In the genomic region with DNA sequence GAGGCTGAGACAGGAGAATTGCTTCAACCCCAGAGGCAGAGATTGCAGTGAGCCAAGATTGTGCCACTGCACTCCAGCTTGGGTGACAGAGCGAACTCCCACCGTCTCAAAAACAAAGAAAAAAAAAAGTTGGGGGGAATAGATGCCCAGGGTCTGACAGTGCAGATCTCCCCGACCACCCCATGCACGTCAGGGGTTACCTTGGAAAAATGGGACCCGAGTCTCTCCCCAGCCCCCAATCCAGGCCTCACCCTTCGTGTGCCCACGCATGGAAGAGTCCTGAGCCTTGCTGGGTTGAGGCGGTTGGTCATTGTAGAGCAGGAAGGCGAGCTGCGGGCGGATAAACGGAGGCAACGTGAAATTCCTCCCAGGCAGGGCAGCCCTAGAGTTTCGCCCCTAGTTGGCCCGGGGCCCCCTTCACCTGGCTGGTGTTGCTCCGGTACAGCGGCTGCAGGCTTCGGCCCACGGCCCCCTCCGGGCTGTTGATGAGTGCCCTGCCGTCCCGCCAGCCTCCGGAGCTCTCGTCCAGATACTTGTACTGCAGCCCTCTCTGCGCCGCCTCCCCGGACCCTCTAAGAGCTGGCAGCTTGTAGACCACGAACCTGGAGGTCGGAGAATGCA, we compare ENCODE assay signal across 8 cellular contexts. TPM values are rescaled to one million over a fixed set of nuclear protein-coding genes. Genes with fewer than 3 reads are reported as not detected.
A peak's percentile ranks its signal among the peaks of the same experiment; 100 is the strongest.
DNase-seq lines count a peak whose midpoint lies in the region; ATAC-seq and TF ChIP-seq lines count a peak whose summit lies in the region.
"Had no signal": no experiment of that assay in that cellular context is flagged by ENCODE, and none has a peak within 500 bp of the region (broad histone marks: within the 10 kb centered on the region; RNA-seq: fewer than 3 reads in every experiment).

No MANE protein-coding gene starts in this region.

- TF ChIP-seq RAD21 in HCT116 (IDR thresholded peaks at IDR 0.05; ENCODE audit: low read depth): no peak

- H3K9ac ChIP-seq in HCT116 (ENCODE audit: low read length) (peak overlapping the region; percentile 74), endocrine pancreas (ENCODE audit: control insufficient read depth, insufficient read depth, low read length) (peak overlapping the region; percentile 79)

- H3K4me1 ChIP-seq in HCT116 (ENCODE audit: control insufficient read depth in 1 of 2, insufficient read depth in 2 of 2, low read length in 2 of 2) (peaks cover 6 to 15% of the 10 kb centered on the region in 2 experiments; a peak in 3 of 4 replicates), endocrine pancreas (ENCODE audit: control insufficient read depth, insufficient read depth, low read length) (no peaks in the 10 kb centered on the region), mononuclear cell (ENCODE audit: insufficient read depth, low read length) (peaks cover 58% of the 10 kb centered on the region)

- DNase-seq in GM06990 (ENCODE audit: extremely low read depth, insufficient read length) (no peak), HCT116 (ENCODE audit: low read depth, low spot score) (no peak), RPMI8226 (peak; percentile 34), NCI-H2081 (lab: John Stamatoyannopoulos, UW) (no peak), DMS153 treated with DMSO at 0.1 percent for 48 hours (lab: John Stamatoyannopoulos, UW; ENCODE audit: unreplicated experiment) (no peak)

- POLR2A ChIA-PET in HCT116 (lab: Charles Lee): interaction anchor here (1.0 to 1.8 kb wide), 2 partner anchors 9 to 10 kb away, joined by 3 to 14 read pairs; partner anchors contain the start of gene GCDH

- RAD21 ChIA-PET in HCT116 (lab: Charles Lee; ENCODE audit: low non-redundant PET in 1 of 2, low total read pairs in 2 of 2, uncharacterized antibody in 2 of 2, unreplicated experiment in 2 of 2): no interaction called here

- TF ChIP-seq CTCF in GM06990 (IDR thresholded peaks at IDR 0.05; ENCODE audit: insufficient read depth, low read length, poor library complexity, severe bottlenecking) (no peak), HCT116 (IDR thresholded peaks at IDR 0.05 in 2 of 3, conservative IDR thresholded peaks at IDR 0.05 in 1 of 3; ENCODE audit: borderline replicate concordance in 1 of 3, insufficient read depth in 1 of 3, low read depth in 2 of 3, low read length in 2 of 3) (no peak)

- peak; percentile 56 for ATAC-seq in HCT116

- H3K9me3 ChIP-seq in HCT116 (ENCODE audit: control insufficient read depth in 1 of 2, insufficient read depth in 1 of 2, low read depth in 1 of 2, low read length in 2 of 2) (peaks cover 0 to 14% of the 10 kb centered on the region in 2 experiments; a peak in 2 of 4 replicates), endocrine pancreas (ENCODE audit: control insufficient read depth, low read length) (no peaks in the 10 kb centered on the region), mononuclear cell (ENCODE audit: low read depth, low read length) (no peaks in the 10 kb centered on the region)

- no peak overlapping the region for H2AFZ ChIP-seq in HCT116 (ENCODE audit: low read depth, low read length, poor library complexity, severe bottlenecking)

- H3K4me2 ChIP-seq in HCT116 (ENCODE audit: low read length): peak overlapping the region; percentile 98

- H3K4me3 ChIP-seq in GM06990 (replicated peaks; ENCODE audit: low read depth, low read length) (peak overlapping the region; percentile 74), HCT116 (replicated peaks in 1 of 2; ENCODE audit: low read depth in 1 of 2, low read length in 2 of 2) (peak overlapping the region; percentile 77 to 94), endocrine pancreas (ENCODE audit: control insufficient read depth, insufficient read depth, low read length) (no peak overlapping the region), mononuclear cell (ENCODE audit: low read length) (peak overlapping the region; percentile 64)

- no peaks in the 10 kb centered on the region for H3K27me3 ChIP-seq in GM06990 (replicated peaks; ENCODE audit: control insufficient read depth, insufficient read depth, low read length)
- no peaks in the 10 kb centered on the region for H3K27me3 ChIP-seq in HCT116 (ENCODE audit: insufficient read depth, low read length)
- no peaks in the 10 kb centered on the region for H3K27me3 ChIP-seq in endocrine pancreas (ENCODE audit: control insufficient read depth, insufficient read depth, low read length)
- no peaks in the 10 kb centered on the region for H3K27me3 ChIP-seq in mononuclear cell (ENCODE audit: insufficient read depth, low read length)

- CTCF ChIA-PET in HCT116 (lab: Charles Lee): interaction anchor here (1.3 to 1.8 kb wide), 3 partner anchors 115 to 123 kb away, joined by 3 to 6 read pairs (median 4); no protein-coding TSS in a partner anchor

- no peaks in the 10 kb centered on the region for H3K9me2 ChIP-seq in HCT116 (ENCODE audit: insufficient read depth)

- peak overlapping the region; percentile 68 for H3K27ac ChIP-seq in HCT116 (ENCODE audit: low read depth, low read length)

- intact Hi-C loops in HCT116 (cut with micrococcal nuclease): no loop called here

- BruUV-seq in HCT116 (replicated peaks; lab: Mats Ljungman, UMichigan): TSS peak; percentile 68

- no peaks in the 10 kb centered on the region for H4K20me1 ChIP-seq in HCT116 (ENCODE audit: insufficient read depth)

- H3K36me3 ChIP-seq in GM06990 (ENCODE audit: control insufficient read depth, insufficient read depth, low read length) (peaks cover 5% of the 10 kb centered on the region), HCT116 (ENCODE audit: control insufficient read depth in 1 of 2, insufficient read depth in 2 of 2, low read length in 2 of 2) (0 out of 4 replicates have a peak, but pooled peaks cover 0 to 4% of the 10 kb centered on the region in 2 experiments), endocrine pancreas (ENCODE audit: control insufficient read depth, insufficient read depth, low read length) (no peaks in the 10 kb centered on the region)

- TF ChIP-seq POLR2A in HCT116 (IDR thresholded peaks at IDR 0.05; ENCODE audit: borderline replicate concordance, extremely low read depth, insufficient read depth, insufficient read length): no peak

- H3K79me2 ChIP-seq in HCT116 (ENCODE audit: insufficient read depth, low read length): no peaks in the 10 kb centered on the region

TF ChIP-seq in HCT116, 20 proteins besides CTCF, POLR2A, EP300 and RAD21:
- TF ChIP-seq EZH2 (IDR thresholded peaks at IDR 0.05): no peak

RNA-seq across cellular contexts. Expression of gene DNASE2, which starts 0.6 kb away (rescaled TPM):
- total RNA-seq in HCT116 (2021; ENCODE audit: unreplicated experiment): 36.6 TPM
- polyA plus RNA-seq in HCT116 (2012): 44.3 and 48.5 TPM in 2 replicates
- total RNA-seq in mononuclear cell: 17.2 TPM

RNA-seq across cellular contexts. Expression of gene KLF1, which starts 6.3 kb away (rescaled TPM):
- total RNA-seq in HCT116 (2021; ENCODE audit: unreplicated experiment) (not detected), mononuclear cell (not detected)
- polyA plus RNA-seq in HCT116 (2012): not detected in 2 replicates
- total RNA-seq: subcutaneous adipose tissue had no signal

RNA-seq across cellular contexts. Expression of gene GCDH, which starts 10.3 kb away (rescaled TPM):
- total RNA-seq in HCT116 (2021; ENCODE audit: unreplicated experiment) (23.2 TPM), mononuclear cell (12.9 TPM)
- polyA plus RNA-seq in HCT116 (2012): 19.1 and 19.8 TPM in 2 replicates

RNA-seq across cellular contexts. Expression of gene SYCE2, which starts 38.4 kb away (rescaled TPM):
- 0.25 TPM for total RNA-seq in HCT116 (2021; ENCODE audit: unreplicated experiment)
- polyA plus RNA-seq in HCT116 (2012): 0.29 and 0.77 TPM in 2 replicates
- total RNA-seq in mononuclear cell: 0.84 TPM
- total RNA-seq: subcutaneous adipose tissue had no signal

RNA-seq across cellular contexts. Expression of gene MAST1, which starts 42.3 kb away (rescaled TPM):
- 28.9 TPM for total RNA-seq in HCT116 (2021; ENCODE audit: unreplicated experiment)
- 30.8 and 32.0 TPM in 2 replicates for polyA plus RNA-seq in HCT116 (2012)
- total RNA-seq in mononuclear cell: 0.52 TPM
